In genomic region chr17:30236807-30237206, GRCh38 we compare ENCODE assay signal across 8 cellular contexts. TPM values are rescaled to one million over a fixed set of nuclear protein-coding genes. Genes with fewer than 3 reads are reported as not detected.
DNase-seq lines count a peak whose midpoint lies in the region; ATAC-seq and TF ChIP-seq lines count a peak whose summit lies in the region.

No MANE protein-coding gene starts in this region.

- no peak overlapping the region for H2AK9ac ChIP-seq in IMR-90 (replicated peaks; ENCODE audit: low read depth, low read length, poor library complexity)

- H3K9me3 Mint-ChIP-seq in stimulated activated naive CD8-positive, alpha-beta T cell treated with anti-CD3 and anti-CD28 coated beads, Interleukin-15, amount 100 ng/mL, for 72 hours = no peaks in the 10 kb centered on the region

- H3K36me3 ChIP-seq in IMR-90 (ENCODE audit: control insufficient read depth, insufficient read depth, low read length) = no peaks in the 10 kb centered on the region
- H3K36me3 ChIP-seq in adrenal gland (replicated peaks in 1 of 2) = no peaks in the 10 kb centered on the region
- no peaks in the 10 kb centered on the region for H3K36me3 ChIP-seq in iPS-20b (ENCODE audit: insufficient read depth, low read depth, low read length)

- no peak overlapping the region for H3K9ac ChIP-seq in IMR-90 (ENCODE audit: low read depth, low read length)
- H3K9ac ChIP-seq in iPS-20b (ENCODE audit: low read depth, low read length) = no peak overlapping the region

- BruUV-seq in IMR-90 (replicated peaks; lab: Mats Ljungman, UMichigan) = no TSS peak

- H4K8ac ChIP-seq in IMR-90 (ENCODE audit: low read depth in 2 of 2, low read length in 2 of 2) = no peak overlapping the region

- no peak overlapping the region for H3K4me3 ChIP-seq in IMR-90 (ENCODE audit: insufficient read depth, low read depth, low read length)
- no peak overlapping the region for H3K4me3 ChIP-seq in adrenal gland
- H3K4me3 ChIP-seq in iPS-20b (ENCODE audit: low read length) = peak overlapping the region; percentile 34; the same call in 1 of the 2 replicates

- no peak overlapping the region for H4K91ac ChIP-seq in IMR-90 (ENCODE audit: insufficient read depth, low read depth, low read length)

- peak overlapping the region; percentile 9; the same call in 1 of the 2 replicates for H3K4me2 ChIP-seq in IMR-90 (ENCODE audit: low read depth, low read length)

- intact Hi-C loops in IMR-90 (cut with micrococcal nuclease) (no loop called here), adrenal gland (cut with DNase I) (no loop called here)

- peaks cover 42% of the 10 kb centered on the region for H3K4me1 Mint-ChIP-seq in stimulated activated naive CD8-positive, alpha-beta T cell treated with anti-CD3 and anti-CD28 coated beads, Interleukin-15, amount 100 ng/mL, for 72 hours

- 0 out of 2 replicates have a peak overlapping the region, but pooled peaks have one; percentile 33 for H3K23ac ChIP-seq in IMR-90 (ENCODE audit: low read depth, low read length)

- H4K5ac ChIP-seq in IMR-90 (ENCODE audit: low read depth, low read length) = no peak overlapping the region

- no peaks in the 10 kb centered on the region for H3K9me1 ChIP-seq in IMR-90 (ENCODE audit: insufficient read depth, low read length)

- H3K4ac ChIP-seq in IMR-90 (ENCODE audit: low read depth, low read length) = no peak overlapping the region

- H4K20me1 ChIP-seq in IMR-90 (ENCODE audit: insufficient read depth, low read length) = no peaks in the 10 kb centered on the region

- H3K27ac ChIP-seq in IMR-90 (ENCODE audit: insufficient read depth, low read length) = no peak overlapping the region
- H3K27ac ChIP-seq in adrenal gland = no peak overlapping the region
- H3K27ac ChIP-seq in iPS-20b (ENCODE audit: low read length) = no peak overlapping the region

- H2BK20ac ChIP-seq in IMR-90 (ENCODE audit: low read depth, low read length) = no peak overlapping the region

- WGBS in IMR-90 (ENCODE audit: extremely low coverage in 2 of 2, insufficient read length in 1 of 2), 2 experiments = 0% methylated on average over 1 of the region's 20 CpGs; no CpG with 5 or more reads in 1 of the 2 experiments
- WGBS in adrenal gland, 4 donors = 4 to 16% (median 8%) methylated on average over 4 to 20 of the region's 20 CpGs

- no peak overlapping the region for H3K18ac ChIP-seq in IMR-90 (ENCODE audit: low read depth, low read length)

- peak; percentile 21; the same call in 1 of the 2 replicates for TF ChIP-seq CTCF in IMR-90 (conservative IDR thresholded peaks at IDR 0.05; ENCODE audit: low read depth, low read length)
- peak in 5 of 6 experiments; percentile 15 to 44 (median 25) for TF ChIP-seq CTCF in adrenal gland (IDR thresholded peaks at IDR 0.05)

- peaks cover 5% of the 10 kb centered on the region; the same call in 1 of the 2 replicates for H3K4me1 ChIP-seq in IMR-90 (ENCODE audit: control insufficient read depth, insufficient read depth, low read length)
- H3K4me1 ChIP-seq in adrenal gland (replicated peaks in 1 of 2) = peaks cover 10 to 12% of the 10 kb centered on the region in 2 donors
- H3K4me1 ChIP-seq in iPS-20b (ENCODE audit: insufficient read depth, low read length) = peaks cover 5% of the 10 kb centered on the region

- POLR2A ChIA-PET in IMR-90 (lab: Charles Lee; ENCODE audit: unreplicated experiment) = interaction anchor here (0.6 kb wide), 1 partner anchor 12 kb away, joined by 4 read pairs; no protein-coding TSS in a partner anchor

- no peak overlapping the region for H2BK15ac ChIP-seq in IMR-90 (ENCODE audit: low read depth, low read length)

- in situ Hi-C loops in IMR-90 (cut with MboI; ENCODE audit: low sequenced_read_pairs) = no loop called here

- peak overlapping the region; percentile 64 for H2AFZ ChIP-seq in IMR-90 (replicated peaks; ENCODE audit: low read length, poor library complexity)

- H2AK5ac ChIP-seq in IMR-90 (ENCODE audit: low read depth, low read length) = no peak overlapping the region

- H2BK120ac ChIP-seq in IMR-90 (ENCODE audit: low read depth, low read length) = no peak overlapping the region

- dilution Hi-C loops in IMR-90 (cut with HindIII; ENCODE audit: low sequenced_read_pairs, unreplicated experiment) = no loop called here

- ATAC-seq in IMR-90 (ENCODE audit: low read depth) (peak; percentile 63), GM18907 (IDR thresholded peaks at IDR 0.05; ENCODE audit: unreplicated experiment) (no peak), GM21423 (IDR thresholded peaks at IDR 0.05; ENCODE audit: unreplicated experiment) (no peak)
- no peak for ATAC-seq in stimulated activated naive CD8-positive, alpha-beta T cell treated with anti-CD3 and anti-CD28 coated beads, Interleukin-15, amount 100 ng/mL, for 72 hours

- peak overlapping the region; percentile 68 to 82 for H3K4me3 Mint-ChIP-seq in stimulated activated naive CD8-positive, alpha-beta T cell treated with anti-CD3 and anti-CD28 coated beads, Interleukin-15, amount 100 ng/mL, for 72 hours

- H3K9me3 ChIP-seq in IMR-90 (ENCODE audit: control insufficient read depth, insufficient read depth, low read length) (no peaks in the 10 kb centered on the region; the same call in 1 of the 2 replicates), adrenal gland (replicated peaks in 1 of 3) (no peaks in the 10 kb centered on the region), iPS-20b (ENCODE audit: insufficient read depth, low read depth, low read length) (no peaks in the 10 kb centered on the region)

- no peak overlapping the region for H2BK5ac ChIP-seq in IMR-90 (ENCODE audit: low read depth, low read length, poor library complexity, severe bottlenecking)

- H3K27me3 ChIP-seq in IMR-90 (ENCODE audit: control insufficient read depth, insufficient read depth, low read length) (peaks cover 70% of the 10 kb centered on the region), adrenal gland (peaks cover 20% of the 10 kb centered on the region), iPS-20b (ENCODE audit: insufficient read depth, low read length) (peaks cover 83% of the 10 kb centered on the region)

- CTCF ChIA-PET in IMR-90 (lab: Yijun Ruan, JAX) = interaction anchor here (0.6 to 1.4 kb wide), 3 partner anchors 8 to 84 kb away, joined by 3 to 4 read pairs (median 3); no protein-coding TSS in a partner anchor

- H3K79me1 ChIP-seq in IMR-90 (ENCODE audit: low read depth in 1 of 2, low read length in 2 of 2) = no peaks in the 10 kb centered on the region

- DNase-seq in DMS114 treated with DMSO at 0.1 percent for 48 hours (lab: John Stamatoyannopoulos, UW; ENCODE audit: unreplicated experiment) (peak; percentile 47), IMR-90 (no peak), adrenal gland (peak; percentile 39 to 83 (median 70)), cerebellar nuclear complex (lab: John Stamatoyannopoulos, UW) (no peak)
- DNase-seq in stimulated activated naive CD8-positive, alpha-beta T cell treated with anti-CD3 and anti-CD28 coated beads, Interleukin-15, amount 100 ng/mL, for 72 hours = peak in 1 of 2 donors; percentile 22

- TF ChIP-seq POLR2A in IMR-90 (IDR thresholded peaks at IDR 0.05; ENCODE audit: low read depth, low read length) (no peak), adrenal gland (IDR thresholded peaks at IDR 0.05) (no peak)

- no peak overlapping the region for H3K27ac Mint-ChIP-seq in stimulated activated naive CD8-positive, alpha-beta T cell treated with anti-CD3 and anti-CD28 coated beads, Interleukin-15, amount 100 ng/mL, for 72 hours

- no peak; the same call in 1 of the 2 replicates for TF ChIP-seq RAD21 in IMR-90 (IDR thresholded peaks at IDR 0.05; ENCODE audit: low read length)

- H3K27me3 Mint-ChIP-seq in stimulated activated naive CD8-positive, alpha-beta T cell treated with anti-CD3 and anti-CD28 coated beads, Interleukin-15, amount 100 ng/mL, for 72 hours = peaks cover 85% of the 10 kb centered on the region

- no peak overlapping the region for H3K56ac ChIP-seq in IMR-90 (ENCODE audit: extremely low read depth, insufficient read depth, low read length)

- H3K14ac ChIP-seq in IMR-90 (replicated peaks; ENCODE audit: low read depth, low read length) = no peak overlapping the region

TF ChIP-seq in IMR-90, 13 proteins besides CTCF, POLR2A, EP300 and RAD21 (continues in another document):
- no peak for TF ChIP-seq RCOR1 (IDR thresholded peaks at IDR 0.05; ENCODE audit: insufficient replicate concordance, low read length)
- no peak for TF ChIP-seq CEBPB (IDR thresholded peaks at IDR 0.05; ENCODE audit: low read depth, low read length)
- TF ChIP-seq MXI1 (IDR thresholded peaks at IDR 0.05; ENCODE audit: borderline replicate concordance, low read depth, low read length) = no peak
- TF ChIP-seq FOS (IDR thresholded peaks at IDR 0.05; ENCODE audit: low read depth, low read length) = no peak
- TF ChIP-seq ELK1 (IDR thresholded peaks at IDR 0.05; ENCODE audit: borderline replicate concordance, low read depth, low read length) = no peak
- TF ChIP-seq MAZ (IDR thresholded peaks at IDR 0.05; ENCODE audit: borderline replicate concordance, low read depth, low read length) = no peak
- TF ChIP-seq MAFK (IDR thresholded peaks at IDR 0.05; ENCODE audit: low read depth, low read length) = no peak
- TF ChIP-seq NFE2L2 (IDR thresholded peaks at IDR 0.05; ENCODE audit: low read depth, low read length) = no peak
- TF ChIP-seq CHD1 (IDR thresholded peaks at IDR 0.05; ENCODE audit: low read depth, low read length) = no peak
- no peak for TF ChIP-seq BHLHE40 (IDR thresholded peaks at IDR 0.05; ENCODE audit: low read depth, low read length)

RNA-seq across cellular contexts. Expression of gene SLC6A4, which starts 1.3 kb away (rescaled TPM):
- total RNA-seq in IMR-90 (2012; rRNA removed) (under 0.01 TPM in 1 of 2 replicates, not detected in the other), adrenal gland (under 1 TPM in 5 of 8 donors, not detected in 3; 0.03 to 0.34 (median 0.22) TPM)
- polyA plus RNA-seq in IMR-90 (2012; rRNA removed) (not detected in 2 replicates), adrenal gland (under 1 TPM; 0.05 to 0.13 (median 0.08) TPM)
- polyA plus RNA-seq in IMR-90 (2012; cell fraction: cytosol; rRNA removed) = not detected in 2 replicates
- 0.03 TPM in 2 replicates for polyA plus RNA-seq in IMR-90 (2012; cell fraction: nucleus; rRNA removed; ENCODE audit: low replicate concordance)

RNA-seq across cellular contexts. Expression of gene BLMH, which starts 54.9 kb away (rescaled TPM):
- total RNA-seq in IMR-90 (2012; rRNA removed) (20.8 and 27.2 TPM in 2 replicates), adrenal gland (10 to 100 TPM; 13.9 to 35.3 (median 19.7) TPM)
- polyA plus RNA-seq in IMR-90 (2012; rRNA removed) (11.8 and 17.3 TPM in 2 replicates), adrenal gland (10 to 100 TPM; 12.1 to 18.1 (median 13.4) TPM)
- 7.4 and 10.0 TPM in 2 replicates for polyA plus RNA-seq in IMR-90 (2012; cell fraction: cytosol; rRNA removed)
- polyA plus RNA-seq in IMR-90 (2012; cell fraction: nucleus; rRNA removed; ENCODE audit: low replicate concordance) = 14.0 and 14.3 TPM in 2 replicates

Comparison
In these comparisons a context has a peak if more than half of its experiments do, and no peak if none do; other contexts are left out.
1. DNase-seq: peak in DMS114 treated with DMSO at 0.1 percent for 48 hours (single experiment) and adrenal gland (7 of 7); none in IMR-90 (single experiment) and cerebellar nuclear complex (0 of 2).